ENCODE assay signal across 1 cellular context in the genomic region with DNA sequence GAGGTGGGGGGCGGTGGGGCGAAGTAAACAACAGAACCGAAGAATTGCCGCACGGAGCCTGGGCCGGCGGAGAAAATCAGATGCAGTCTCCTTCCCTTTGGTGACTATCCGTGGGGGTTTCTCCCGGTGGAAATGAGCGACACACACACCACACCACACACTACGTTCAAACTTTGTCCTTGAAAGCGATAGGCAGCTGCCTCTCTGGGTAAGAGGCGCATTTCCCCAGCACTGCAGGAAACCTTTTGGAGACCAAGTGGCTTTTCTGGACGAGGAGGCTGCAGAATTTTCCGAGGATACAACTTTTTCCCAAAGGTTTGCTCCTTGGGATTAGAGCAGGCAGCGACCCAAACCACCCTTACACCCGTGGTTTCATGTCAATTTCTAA.
TF ChIP-seq lines count a peak whose summit lies in the region.

No MANE protein-coding gene starts in this region.

TF ChIP-seq in IMR-90, 13 proteins besides CTCF, POLR2A, EP300 and RAD21 (continued from another document):
- TF ChIP-seq, protein P1, sequence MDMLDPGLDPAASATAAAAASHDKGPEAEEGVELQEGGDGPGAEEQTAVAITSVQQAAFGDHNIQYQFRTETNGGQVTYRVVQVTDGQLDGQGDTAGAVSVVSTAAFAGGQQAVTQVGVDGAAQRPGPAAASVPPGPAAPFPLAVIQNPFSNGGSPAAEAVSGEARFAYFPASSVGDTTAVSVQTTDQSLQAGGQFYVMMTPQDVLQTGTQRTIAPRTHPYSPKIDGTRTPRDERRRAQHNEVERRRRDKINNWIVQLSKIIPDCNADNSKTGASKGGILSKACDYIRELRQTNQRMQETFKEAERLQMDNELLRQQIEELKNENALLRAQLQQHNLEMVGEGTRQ (IDR thresholded peaks at IDR 0.05; ENCODE audit: low read depth, low read length), result no peak
- no peak for TF ChIP-seq MAZ (IDR thresholded peaks at IDR 0.05; ENCODE audit: borderline replicate concordance, low read depth, low read length)
- no peak for TF ChIP-seq CHD1 (IDR thresholded peaks at IDR 0.05; ENCODE audit: low read depth, low read length)
- TF ChIP-seq, protein P2, sequence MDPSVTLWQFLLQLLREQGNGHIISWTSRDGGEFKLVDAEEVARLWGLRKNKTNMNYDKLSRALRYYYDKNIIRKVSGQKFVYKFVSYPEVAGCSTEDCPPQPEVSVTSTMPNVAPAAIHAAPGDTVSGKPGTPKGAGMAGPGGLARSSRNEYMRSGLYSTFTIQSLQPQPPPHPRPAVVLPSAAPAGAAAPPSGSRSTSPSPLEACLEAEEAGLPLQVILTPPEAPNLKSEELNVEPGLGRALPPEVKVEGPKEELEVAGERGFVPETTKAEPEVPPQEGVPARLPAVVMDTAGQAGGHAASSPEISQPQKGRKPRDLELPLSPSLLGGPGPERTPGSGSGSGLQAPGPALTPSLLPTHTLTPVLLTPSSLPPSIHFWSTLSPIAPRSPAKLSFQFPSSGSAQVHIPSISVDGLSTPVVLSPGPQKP (IDR thresholded peaks at IDR 0.05; ENCODE audit: borderline replicate concordance, low read depth, low read length), result no peak
- TF ChIP-seq SMC3 (IDR thresholded peaks at IDR 0.05; ENCODE audit: low read depth, low read length), result no peak
- no peak for TF ChIP-seq RFX5 (IDR thresholded peaks at IDR 0.05; ENCODE audit: low read depth, low read length)
- TF ChIP-seq CEBPB (IDR thresholded peaks at IDR 0.05; ENCODE audit: low read depth, low read length), result no peak
- TF ChIP-seq BHLHE40 (IDR thresholded peaks at IDR 0.05; ENCODE audit: low read depth, low read length), result no peak
